In genomic region chr1:19476440-19477190, GRCh38 we compare ENCODE assay signal across 8 cellular contexts.
DNase-seq lines count a peak whose midpoint lies in the region; ATAC-seq and TF ChIP-seq lines count a peak whose summit lies in the region.

No MANE protein-coding gene starts in this region.

- H3K27ac ChIP-seq in skin epidermis = peak overlapping the region in 18 of 21 experiments; percentile 37 to 88 (median 69)

- peak; percentile 75 for DNase-seq in CMK (ENCODE audit: low read depth)
- peak in 4 of 5 donors; percentile 19 to 81 (median 38) for DNase-seq in T-helper 1 cell
- DNase-seq in erythroblast (lab: John Stamatoyannopoulos, UW) = peak; percentile 61 to 79
- DNase-seq in SHP77 (lab: John Stamatoyannopoulos, UW) = no peak
- no peak for DNase-seq in DMS53 (lab: John Stamatoyannopoulos, UW)

- no peak for TF ChIP-seq POLR2A in erythroblast (IDR thresholded peaks at IDR 0.05; ENCODE audit: low read length)

- peak; percentile 38 for ATAC-seq in HG02610 (IDR thresholded peaks at IDR 0.05; ENCODE audit: unreplicated experiment)
- no peak for ATAC-seq in HG02884 (IDR thresholded peaks at IDR 0.05; ENCODE audit: unreplicated experiment)

- peak overlapping the region in 2 of 7 experiments; percentile 3 to 10 for H3K4me3 ChIP-seq in skin epidermis

Comparison
In these comparisons a context has a peak if more than half of its experiments do, and no peak if none do; other contexts are left out.
1. DNase-seq: peak in CMK (single experiment), T-helper 1 cell (4 of 5) and erythroblast (2 of 2); none in SHP77 (0 of 2) and DMS53 (single experiment).